1 cellular context compared by ENCODE assay signal in genomic region chr6:109854541-109855308, GRCh38.
TF ChIP-seq lines count a peak whose summit lies in the region.

No MANE protein-coding gene starts in this region.

TF ChIP-seq in WTC11, 78 proteins besides CTCF, POLR2A, EP300 and RAD21 (continued from another document):
- TF ChIP-seq IRF1 (CRISPR knock-in tag; IDR thresholded peaks at IDR 0.05) = no peak
- TF ChIP-seq GTF2I (CRISPR knock-in tag; conservative IDR thresholded peaks at IDR 0.05) = 0 out of 2 replicates have a peak, but pooled peaks have one; percentile 20
- TF ChIP-seq ETV6 (CRISPR knock-in tag; IDR thresholded peaks at IDR 0.05) = no peak
